Comparison of ENCODE assay signal across 8 cellular contexts in genomic region chr17:49548506-49549310, GRCh38. TPM values are rescaled to one million over a fixed set of nuclear protein-coding genes. Genes with fewer than 3 reads are reported as not detected.
DNase-seq lines count a peak whose midpoint lies in the region; ATAC-seq, FAIRE-seq and TF ChIP-seq lines count a peak whose summit lies in the region.

No MANE protein-coding gene starts in this region.

- H3K4me1 ChIP-seq in BE2C (no peaks in the 10 kb centered on the region), GM12878 (ENCODE audit: control insufficient read depth, insufficient read depth, low read length) (no peaks in the 10 kb centered on the region), kidney (ENCODE audit: control insufficient read depth in 1 of 2, insufficient read depth in 1 of 2, low read depth in 1 of 2, low read length in 2 of 2) (peaks cover 0 to 2% of the 10 kb centered on the region in 2 donors)

- BruUV-seq in GM12878 (replicated peaks; lab: Mats Ljungman, UMichigan): no TSS peak

- in situ Hi-C loops in GM12878 (cut with MboI): no loop called here

- H3K27me3 ChIP-seq in BE2C (no peaks in the 10 kb centered on the region), GM12878 (replicated peaks in 1 of 2; ENCODE audit: control insufficient read depth in 2 of 2, insufficient read depth in 2 of 2, low read length in 1 of 2) (0 out of 4 replicates have a peak, but pooled peaks cover 0 to 2% of the 10 kb centered on the region in 2 experiments)

- WGBS in GM12878 (ENCODE audit: insufficient coverage, insufficient replicate concordance, low lambda C conversion rate, missing lambda C conversion rate): 41% methylated on average over 8 of the region's 8 CpGs

- no peaks in the 10 kb centered on the region for H3K9me3 Mint-ChIP-seq in activated T-cell treated with anti-CD3 and anti-CD28 coated beads, Interleukin-2, amount 50 U/mL, for 4 hours

- intact Hi-C loops in GM12878 (cut with micrococcal nuclease; ENCODE audit: unreplicated experiment): loop anchor here (2.0 kb wide), 1 partner anchor 140 kb away; no protein-coding TSS in a partner anchor
- intact Hi-C loops in kidney (cut with DNase I): no loop called here

- no peaks in the 10 kb centered on the region for H3K79me2 ChIP-seq in GM12878 (ENCODE audit: control insufficient read depth, insufficient read depth, low read length)

- H3K9me3 ChIP-seq in BE2C (no peaks in the 10 kb centered on the region), GM12878 (replicated peaks; ENCODE audit: control insufficient read depth, insufficient read depth, low read length) (peaks cover 4% of the 10 kb centered on the region; the same call in 1 of the 3 replicates), kidney (ENCODE audit: control insufficient read depth in 1 of 2, low read length in 2 of 2) (no peaks in the 10 kb centered on the region)

- TF ChIP-seq POLR2A in GM12878 (IDR thresholded peaks at IDR 0.05; ENCODE audit: low read depth, low read length): no peak

- peak; percentile 66 for DNase-seq in BE2C
- peak; percentile 13 for DNase-seq in HCEC 1CT
- no peak for DNase-seq in GM12878 (ENCODE audit: low read depth, low spot score)
- no peak for DNase-seq in kidney
- no peak for DNase-seq in activated CD4-positive, CD25-positive, alpha-beta regulatory T cell (lab: John Stamatoyannopoulos, UW)
- no peak for DNase-seq in activated T-cell treated with anti-CD3 and anti-CD28 coated beads, Interleukin-2, amount 50 U/mL, for 4 hours
- no peak for DNase-seq in activated CD4-positive, CD25-positive, alpha-beta regulatory T cell treated with anti-CD3 and anti-CD28 coated beads, Interleukin-2, amount 50 U/mL, for 72 hours
- DNase-seq in NCI-H2107 (lab: John Stamatoyannopoulos, UW): no peak

- no peak overlapping the region for H2AFZ ChIP-seq in GM12878 (ENCODE audit: control insufficient read depth, low read depth, low read length)

- H3K27me3 Mint-ChIP-seq in activated T-cell treated with anti-CD3 and anti-CD28 coated beads, Interleukin-2, amount 50 U/mL, for 4 hours (ENCODE audit: low read depth): peaks cover 9% of the 10 kb centered on the region

- H3K9ac ChIP-seq in GM12878 (ENCODE audit: control insufficient read depth, insufficient read depth, low read length) (no peak overlapping the region), kidney (ENCODE audit: low read length in 2 of 2) (no peak overlapping the region)

- peak; percentile 69 for TF ChIP-seq RAD21 in GM12878 (IDR thresholded peaks at IDR 0.05; ENCODE audit: insufficient read depth, low read depth, low read length)

- RAD21 ChIA-PET in GM12878 (lab: Charles Lee; ENCODE audit: unreplicated experiment): no interaction called here

- CTCF ChIA-PET in GM12878 (lab: Yijun Ruan, JAX): no interaction called here

- H3K4me3 Mint-ChIP-seq in activated T-cell treated with anti-CD3 and anti-CD28 coated beads, Interleukin-2, amount 50 U/mL, for 4 hours: no peak overlapping the region

- SMC1A ChIA-PET in GM12878 (lab: Charles Lee; ENCODE audit: uncharacterized antibody, unreplicated experiment): no interaction called here

- TF ChIP-seq EP300 in GM12878 (IDR thresholded peaks at IDR 0.05; ENCODE audit: borderline replicate concordance in 1 of 2, control insufficient read depth in 1 of 2, low read depth in 2 of 2, low read length in 2 of 2): no peak

- H3K36me3 ChIP-seq in BE2C (no peaks in the 10 kb centered on the region), GM12878 (ENCODE audit: control insufficient read depth in 2 of 2, insufficient read depth in 2 of 2, low read length in 1 of 2) (no peaks in the 10 kb centered on the region), kidney (ENCODE audit: control insufficient read depth in 1 of 2, insufficient read depth in 2 of 2, low read length in 2 of 2) (no peaks in the 10 kb centered on the region)

- TF ChIP-seq CTCF in BE2C (IDR thresholded peaks at IDR 0.05; ENCODE audit: low read depth, low read length): peak; percentile 80
- peak; percentile 44 to 57 (median 50); a peak in 4 of 6 replicates for TF ChIP-seq CTCF in GM12878 (IDR thresholded peaks at IDR 0.05 in 2 of 3, conservative IDR thresholded peaks at IDR 0.05 in 1 of 3; ENCODE audit: control insufficient read depth in 2 of 3, extremely low read depth in 1 of 3, insufficient read depth in 1 of 3, low read depth in 3 of 3, low read length in 3 of 3)
- TF ChIP-seq CTCF in kidney (IDR thresholded peaks at IDR 0.05; ENCODE audit: borderline replicate concordance, extremely low read depth, insufficient read depth): peak; percentile 41

- no peaks in the 10 kb centered on the region for H4K20me1 ChIP-seq in GM12878 (ENCODE audit: control insufficient read depth, insufficient read depth)

- FAIRE-seq in GM12878 (lab: Jason Lieb, UNC): no peak
- FAIRE-seq in kidney (lab: Jason Lieb, UNC): no peak

- peak; percentile 81 for ATAC-seq in GM12878
- no peak for ATAC-seq in activated T-cell treated with anti-CD3 and anti-CD28 coated beads, Interleukin-2, amount 50 U/mL, for 4 hours

- H3K4me1 Mint-ChIP-seq in activated T-cell treated with anti-CD3 and anti-CD28 coated beads, Interleukin-2, amount 50 U/mL, for 4 hours (ENCODE audit: low read depth): no peaks in the 10 kb centered on the region

- POLR2A ChIA-PET in GM12878 (lab: Charles Lee): no interaction called here

- H3K4me3 ChIP-seq in BE2C (ENCODE audit: low read depth, low read length) (no peak overlapping the region), GM12878 (no peak overlapping the region), kidney (ENCODE audit: low read length in 2 of 2) (no peak overlapping the region)

- no peak overlapping the region for H3K4me2 ChIP-seq in GM12878 (ENCODE audit: control insufficient read depth, insufficient read depth)

- H3K36me3 Mint-ChIP-seq in activated T-cell treated with anti-CD3 and anti-CD28 coated beads, Interleukin-2, amount 50 U/mL, for 4 hours (ENCODE audit: insufficient read depth): no peaks in the 10 kb centered on the region

- H3K27ac ChIP-seq in GM12878 (ENCODE audit: control insufficient read depth, insufficient read depth) (no peak overlapping the region), kidney (ENCODE audit: low read depth in 2 of 2, low read length in 2 of 2) (no peak overlapping the region)

TF ChIP-seq in GM12878, 131 proteins besides CTCF, POLR2A, EP300 and RAD21:
- TF ChIP-seq YY1 (IDR thresholded peaks at IDR 0.05; ENCODE audit: low read depth, low read length) (0 out of 2 replicates have a peak, but pooled peaks have one; percentile 28), BACH1 (IDR thresholded peaks at IDR 0.05; ENCODE audit: borderline replicate concordance) (no peak), SMC3 (IDR thresholded peaks at IDR 0.05; ENCODE audit: borderline replicate concordance, low read length) (peak; percentile 36; the same call in 1 of the 2 replicates), RELA (IDR thresholded peaks at IDR 0.05; ENCODE audit: borderline replicate concordance, partially characterized antibody) (no peak)
TF ChIP-seq in GM12878: peak in this region for 2.

RNA-seq across cellular contexts. Expression of gene NXPH3, which starts 27.0 kb away (rescaled TPM):
- not detected for polyA plus RNA-seq in BE2C (2012; ENCODE audit: insufficient read depth, insufficient read length, low read depth)
- 1.8 and 3.5 TPM in 2 replicates for total RNA-seq in GM12878 (2013; cell fraction: nucleolus; rRNA removed)
- total RNA-seq in GM12878 (2014; rRNA removed): under 0.01 and 0.34 TPM in 2 replicates
- 0.05 and 0.13 TPM in 2 replicates for total RNA-seq in GM12878 (2014; rRNA removed; fragmentation: Illumina TruSeq; extraction: Trizol)
- 0.11 and 0.13 TPM in 2 replicates for total RNA-seq in GM12878 (2021)
- polyA plus RNA-seq in GM12878 (2011; ENCODE audit: low read depth): 0.33 TPM
- 0.17 and 0.35 TPM in 2 replicates for polyA plus RNA-seq in GM12878 (2011; rRNA removed)
- 0.27 and 0.37 TPM in 2 replicates for polyA plus RNA-seq in GM12878 (2011; cell fraction: cytosol; rRNA removed)
- 0.28 and 0.42 TPM in 2 replicates for polyA plus RNA-seq in GM12878 (2011; cell fraction: nucleus; rRNA removed)
- 0.34 and 0.45 TPM in 2 replicates for polyA plus RNA-seq in GM12878 (2012)
- polyA plus RNA-seq in GM12878 (2014; fragmentation: Illumina TruSeq; extraction: Trizol): 0.10 and 0.12 TPM in 2 replicates
- not detected for polyA plus RNA-seq in GM12878 (2014; fragmentation: Nextera tagmentation; extraction: Ambion mirVana)
- 0.09 and 0.19 TPM in 2 replicates for polyA plus RNA-seq in GM12878 (2014; rRNA removed)
- polyA plus RNA-seq in GM12878 (2016; fragmentation: Nextera tagmentation; extraction: Ambion mirVana): under 1 TPM; 0.08 to 0.12 TPM
- 0.29 and 0.31 TPM in 2 replicates for polyA minus RNA-seq in GM12878 (2011; rRNA and poly(A)+ RNA removed)
- polyA minus RNA-seq in GM12878 (2011; cell fraction: cytosol; rRNA and poly(A)+ RNA removed): not detected in 2 replicates
- 0.12 and 0.67 TPM in 2 replicates for polyA minus RNA-seq in GM12878 (2011; cell fraction: nucleus; rRNA and poly(A)+ RNA removed)
- total RNA-seq in kidney: 0.98 TPM
- polyA plus RNA-seq in kidney (ENCODE audit: insufficient read depth, low read depth, low replicate concordance): 1.2 TPM
- total RNA-seq in activated T-cell treated with anti-CD3 and anti-CD28 coated beads, Interleukin-2, amount 50 U/mL, for 4 hours: under 1 TPM in 1 of 3 donors, not detected in 2; 0.19 TPM

RNA-seq across cellular contexts. Expression of gene NGFR, which starts 53.6 kb away (rescaled TPM):
- polyA plus RNA-seq in BE2C (2012; ENCODE audit: insufficient read depth, insufficient read length, low read depth): 0.48 TPM
- 0.42 and 0.44 TPM in 2 replicates for total RNA-seq in GM12878 (2013; cell fraction: nucleolus; rRNA removed)
- 0.11 TPM in 2 replicates for total RNA-seq in GM12878 (2014; rRNA removed)
- total RNA-seq in GM12878 (2014; rRNA removed; fragmentation: Illumina TruSeq; extraction: Trizol): 0.05 and 0.09 TPM in 2 replicates
- 0.08 and 0.21 TPM in 2 replicates for total RNA-seq in GM12878 (2021)
- polyA plus RNA-seq in GM12878 (2011; ENCODE audit: low read depth): 0.14 TPM
- 0.07 TPM in 1 of 2 replicates, not detected in the other for polyA plus RNA-seq in GM12878 (2011; rRNA removed)
- polyA plus RNA-seq in GM12878 (2011; cell fraction: cytosol; rRNA removed): 0.09 and 0.18 TPM in 2 replicates
- 0.07 and 0.22 TPM in 2 replicates for polyA plus RNA-seq in GM12878 (2011; cell fraction: nucleus; rRNA removed)
- 0.64 and 0.72 TPM in 2 replicates for polyA plus RNA-seq in GM12878 (2012)
- 0.07 and 0.10 TPM in 2 replicates for polyA plus RNA-seq in GM12878 (2014; fragmentation: Illumina TruSeq; extraction: Trizol)
- polyA plus RNA-seq in GM12878 (2014; fragmentation: Nextera tagmentation; extraction: Ambion mirVana): under 1 TPM in 1 of 2 experiments, not detected in 1; 0.05 TPM
- polyA plus RNA-seq in GM12878 (2014; rRNA removed): 0.09 and 0.15 TPM in 2 replicates
- polyA plus RNA-seq in GM12878 (2016; fragmentation: Nextera tagmentation; extraction: Ambion mirVana): under 1 TPM; 0.05 to 0.28 TPM
- polyA minus RNA-seq in GM12878 (2011; rRNA and poly(A)+ RNA removed): 0.05 and 0.15 TPM in 2 replicates
- not detected in 2 replicates for polyA minus RNA-seq in GM12878 (2011; cell fraction: cytosol; rRNA and poly(A)+ RNA removed)
- polyA minus RNA-seq in GM12878 (2011; cell fraction: nucleus; rRNA and poly(A)+ RNA removed): 0.10 TPM in 1 of 2 replicates, not detected in the other
- 13.2 TPM for total RNA-seq in kidney
- 9.4 TPM for polyA plus RNA-seq in kidney (ENCODE audit: insufficient read depth, low read depth, low replicate concordance)
- total RNA-seq in activated T-cell treated with anti-CD3 and anti-CD28 coated beads, Interleukin-2, amount 50 U/mL, for 4 hours: under 1 TPM; 0.05 to 0.49 (median 0.05) TPM

Comparison
In these comparisons a context has a peak if more than half of its experiments do, and no peak if none do; other contexts are left out.
1. DNase-seq: peak in BE2C (single experiment) and HCEC 1CT (single experiment); none in GM12878 (single experiment), kidney (single experiment), activated CD4-positive, CD25-positive, alpha-beta regulatory T cell (0 of 4), activated T-cell treated with anti-CD3 and anti-CD28 coated beads, Interleukin-2, amount 50 U/mL, for 4 hours (single experiment), activated CD4-positive, CD25-positive, alpha-beta regulatory T cell treated with anti-CD3 and anti-CD28 coated beads, Interleukin-2, amount 50 U/mL, for 72 hours (single experiment) and NCI-H2107 (single experiment).
2. Peak in every context shown above with its lines, with median percentiles within 50 percentile points of each other: CTCF ChIP-seq.